Comparison of ENCODE assay signal across 25 cellular contexts in genomic region chr7:80410081-80410480, GRCh38.
DNase-seq lines count a peak whose midpoint lies in the region; ATAC-seq and TF ChIP-seq lines count a peak whose summit lies in the region.
"Had no signal": no experiment of that assay in that cellular context is flagged by ENCODE, and none has a peak within 500 bp of the region (broad histone marks: within the 10 kb centered on the region; RNA-seq: fewer than 3 reads in every experiment).

No MANE protein-coding gene starts in this region.

- no peak overlapping the region for H3K4me2 ChIP-seq in PC-9
- H3K4me2 ChIP-seq: BLaER1 had no signal

- H3K4me3 Mint-ChIP-seq in HFFc6, result no peak overlapping the region
- no peak overlapping the region for H3K4me3 Mint-ChIP-seq in stimulated activated memory B cell treated with anti-CD40 and anti-IgM and Interleukin-4, amounts not matched to agents 10 μg/mL and 1 μg/mL and 100 μg/mL, for 72 hours
- H3K4me3 Mint-ChIP-seq: activated CD8-positive, alpha-beta T cell treated with anti-CD3 and anti-CD28 coated beads, Interleukin-2, amount 10 ng/mL, durations not matched to agents 7 days and 5 days; activated naive CD4-positive, alpha-beta T cell treated with anti-CD3 and anti-CD28 coated beads, Interleukin-2, amount 10 ng/mL, durations not matched to agents 7 days and 5 days; mesothelial cell of epicardium; nephron had no signal

- H3K9me2 ChIP-seq in PC-9 (ENCODE audit: insufficient read depth), result no peaks in the 10 kb centered on the region; the same call in 1 of the 2 replicates

- no peak overlapping the region for H2AFZ ChIP-seq in PC-9

- DNase-seq in AG10803 (ENCODE audit: low read depth) (peak; percentile 19), HFFc6 (peak; percentile 27), astrocyte of the hippocampus (ENCODE audit: low read depth, low spot score) (peak; percentile 3), iPS-NIHi11 (ENCODE audit: low spot score) (peak; percentile 7), NCI-H2029 treated with DMSO at 0.1 percent for 48 hours (lab: John Stamatoyannopoulos, UW) (no peak), PC-9 (no peak)
- DNase-seq: activated CD4-positive, alpha-beta T cell treated with anti-CD3 and anti-CD28 coated beads for 1 hour; activated CD8-positive, alpha-beta T cell treated with anti-CD3 and anti-CD28 coated beads, Interleukin-2, amount 10 ng/mL, durations not matched to agents 7 days and 5 days; activated naive CD4-positive, alpha-beta T cell treated with anti-CD3 and anti-CD28 coated beads, Interleukin-2, amount 10 ng/mL, durations not matched to agents 7 days and 5 days; anterior cingulate cortex; effector memory CD4-positive, alpha-beta T cell; KBM-7; left colon; NCI-H1694 treated with DMSO at 0.1 percent for 48 hours; NCI-H2227 treated with DMSO at 0.1 percent for 48 hours; NCI-H774; posterior cingulate gyrus; Right ventricle myocardium superior had no signal

- H3K36me3 ChIP-seq in PC-9 (ENCODE audit: low read depth), result no peaks in the 10 kb centered on the region
- H3K36me3 ChIP-seq: BLaER1 had no signal

- H3K27me3 ChIP-seq in PC-9 (ENCODE audit: insufficient read depth, low read depth), result no peaks in the 10 kb centered on the region
- H3K27me3 ChIP-seq: BLaER1 had no signal

- peaks cover 5% of the 10 kb centered on the region; the same call in 1 of the 2 replicates for H3K36me3 Mint-ChIP-seq in HFFc6 (ENCODE audit: low read depth)
- H3K36me3 Mint-ChIP-seq in stimulated activated memory B cell treated with anti-CD40 and anti-IgM and Interleukin-4, amounts not matched to agents 10 μg/mL and 1 μg/mL and 100 μg/mL, for 72 hours, result no peaks in the 10 kb centered on the region
- H3K36me3 Mint-ChIP-seq: activated naive CD4-positive, alpha-beta T cell treated with anti-CD3 and anti-CD28 coated beads, Interleukin-2, amount 10 ng/mL, durations not matched to agents 7 days and 5 days had no signal

- H3K4me3 ChIP-seq in AG10803 (ENCODE audit: low read length) (no peak overlapping the region), PC-9 (no peak overlapping the region)
- H3K4me3 ChIP-seq: BLaER1 had no signal

- 0 out of 2 replicates have a peak, but pooled peaks cover 4% of the 10 kb centered on the region for H3K9me3 Mint-ChIP-seq in HFFc6
- H3K9me3 Mint-ChIP-seq in stimulated activated memory B cell treated with anti-CD40 and anti-IgM and Interleukin-4, amounts not matched to agents 10 μg/mL and 1 μg/mL and 100 μg/mL, for 72 hours, result peaks cover 6% of the 10 kb centered on the region
- H3K9me3 Mint-ChIP-seq: activated naive CD4-positive, alpha-beta T cell treated with anti-CD3 and anti-CD28 coated beads, Interleukin-2, amount 10 ng/mL, durations not matched to agents 7 days and 5 days had no signal

- BruUV-seq in PC-9 (replicated peaks; lab: Mats Ljungman, UMichigan), result no TSS peak

- no peak for ATAC-seq in GM19035 (IDR thresholded peaks at IDR 0.05; ENCODE audit: unreplicated experiment)
- no peak for ATAC-seq in stimulated activated memory B cell treated with anti-CD40 and anti-IgM and Interleukin-4, amounts not matched to agents 10 μg/mL and 1 μg/mL and 100 μg/mL, for 72 hours
- ATAC-seq: activated CD8-positive, alpha-beta T cell treated with anti-CD3 and anti-CD28 coated beads, Interleukin-2, amount 10 ng/mL, durations not matched to agents 7 days and 5 days; esophagus mucosa; left colon; sciatic nerve had no signal

- H3K9me3 ChIP-seq in PC-9 (ENCODE audit: insufficient read depth, low read depth), result no peaks in the 10 kb centered on the region; the same call in 1 of the 2 replicates
- H3K9me3 ChIP-seq: BLaER1 had no signal

- intact Hi-C loops in PC-9 (cut with micrococcal nuclease; ENCODE audit: unreplicated experiment), result no loop called here

- H3K79me2 ChIP-seq in PC-9 (ENCODE audit: low read depth), result no peaks in the 10 kb centered on the region

- POLR2A ChIA-PET in PC-9 (lab: Charles Lee; ENCODE audit: unreplicated experiment), result no interaction called here

- H3K27ac ChIP-seq in PC-9, result no peak overlapping the region
- H3K27ac ChIP-seq: BLaER1 had no signal

- 0 out of 2 replicates have a peak, but pooled peaks cover 7% of the 10 kb centered on the region for H3K4me1 ChIP-seq in PC-9 (replicated peaks; ENCODE audit: insufficient read depth)

- no peaks in the 10 kb centered on the region for H3F3A ChIP-seq in PC-9 (ENCODE audit: insufficient read depth, low read depth)

- no peaks in the 10 kb centered on the region for H4K20me1 ChIP-seq in PC-9 (ENCODE audit: insufficient read depth)
- H4K20me1 ChIP-seq: BLaER1 had no signal

- H3K4me1 Mint-ChIP-seq in HFFc6 (ENCODE audit: low read depth), result peaks cover 45% of the 10 kb centered on the region
- no peaks in the 10 kb centered on the region for H3K4me1 Mint-ChIP-seq in stimulated activated memory B cell treated with anti-CD40 and anti-IgM and Interleukin-4, amounts not matched to agents 10 μg/mL and 1 μg/mL and 100 μg/mL, for 72 hours
- H3K4me1 Mint-ChIP-seq: activated naive CD4-positive, alpha-beta T cell treated with anti-CD3 and anti-CD28 coated beads, Interleukin-2, amount 10 ng/mL, durations not matched to agents 7 days and 5 days; mesothelial cell of epicardium; nephron had no signal

- H3K27ac Mint-ChIP-seq in HFFc6, result peak overlapping the region; percentile 32; the same call in 1 of the 2 replicates
- no peak overlapping the region for H3K27ac Mint-ChIP-seq in stimulated activated memory B cell treated with anti-CD40 and anti-IgM and Interleukin-4, amounts not matched to agents 10 μg/mL and 1 μg/mL and 100 μg/mL, for 72 hours
- H3K27ac Mint-ChIP-seq: activated CD8-positive, alpha-beta T cell treated with anti-CD3 and anti-CD28 coated beads, Interleukin-2, amount 10 ng/mL, durations not matched to agents 7 days and 5 days; activated naive CD4-positive, alpha-beta T cell treated with anti-CD3 and anti-CD28 coated beads, Interleukin-2, amount 10 ng/mL, durations not matched to agents 7 days and 5 days; mesothelial cell of epicardium; nephron had no signal

- no peaks in the 10 kb centered on the region for H3K27me3 Mint-ChIP-seq in HFFc6 (ENCODE audit: insufficient read depth)
- no peaks in the 10 kb centered on the region for H3K27me3 Mint-ChIP-seq in stimulated activated memory B cell treated with anti-CD40 and anti-IgM and Interleukin-4, amounts not matched to agents 10 μg/mL and 1 μg/mL and 100 μg/mL, for 72 hours
- H3K27me3 Mint-ChIP-seq: activated naive CD4-positive, alpha-beta T cell treated with anti-CD3 and anti-CD28 coated beads, Interleukin-2, amount 10 ng/mL, durations not matched to agents 7 days and 5 days had no signal

- CTCF ChIA-PET in PC-9 (lab: Charles Lee), result no interaction called here

- TF ChIP-seq CTCF in AG10803 (conservative IDR thresholded peaks at IDR 0.05; ENCODE audit: low read length) (no peak), HFFc6 (IDR thresholded peaks at IDR 0.05) (no peak), PC-9 (conservative IDR thresholded peaks at IDR 0.05) (no peak)

Comparison
In these comparisons a context has a peak if more than half of its experiments do, and no peak if none do; other contexts are left out.
1. DNase-seq: peak in AG10803 (single experiment), HFFc6 (single experiment), astrocyte of the hippocampus (single experiment) and iPS-NIHi11 (single experiment); none in NCI-H2029 treated with DMSO at 0.1 percent for 48 hours (single experiment) and PC-9 (0 of 2).